In genomic region chr10:72133517-72133916, GRCh38 we compare ENCODE assay signal across 8 cellular contexts. TPM values are rescaled to one million over a fixed set of nuclear protein-coding genes. Genes with fewer than 3 reads are reported as not detected.
DNase-seq lines count a peak whose midpoint lies in the region; ATAC-seq, FAIRE-seq and TF ChIP-seq lines count a peak whose summit lies in the region.

No MANE protein-coding gene starts in this region.

- H3K4me1 Mint-ChIP-seq in immature natural killer cell: peaks cover 10 to 19% of the 10 kb centered on the region in 2 donors

- BruUV-seq in OCI-LY7 (replicated peaks; lab: Mats Ljungman, UMichigan): no TSS peak

- H3K36me3 Mint-ChIP-seq in immature natural killer cell: peaks cover 10 to 29% (median 28%) of the 10 kb centered on the region in 3 donors

- no peaks in the 10 kb centered on the region for H3K9me3 ChIP-seq in small intestine (ENCODE audit: control insufficient read depth, low read depth)
- no peaks in the 10 kb centered on the region for H3K9me3 ChIP-seq in HAP-1
- no peaks in the 10 kb centered on the region for H3K9me3 ChIP-seq in OCI-LY7 (ENCODE audit: low read length)

- H3K27me3 Mint-ChIP-seq in immature natural killer cell (ENCODE audit: low read depth in 3 of 3): peaks cover 0 to 7% (median 0%) of the 10 kb centered on the region in 3 donors

- no peak for TF ChIP-seq CTCF in OCI-LY7 (conservative IDR thresholded peaks at IDR 0.05; ENCODE audit: low read length)

- intact Hi-C loops in OCI-LY7 (cut with micrococcal nuclease; ENCODE audit: unreplicated experiment): loop anchor here (2.0 kb wide), 2 partner anchors 83 to 203 kb away; partner anchors contain the start of genes ANAPC16 and ASCC1

- no peaks in the 10 kb centered on the region for H3K9me3 Mint-ChIP-seq in immature natural killer cell

- ATAC-seq in HG03175 (IDR thresholded peaks at IDR 0.05; ENCODE audit: unreplicated experiment): peak; percentile 93

- H3K27ac ChIP-seq in small intestine (ENCODE audit: low read depth in 1 of 2, low read length in 1 of 2): no peak overlapping the region
- H3K27ac ChIP-seq in OCI-LY7 (ENCODE audit: low read depth, low read length, poor library complexity, severe bottlenecking): no peak overlapping the region

- no peak overlapping the region for H3K4me3 ChIP-seq in small intestine (ENCODE audit: low read depth in 1 of 2, low read length in 2 of 2)
- H3K4me3 ChIP-seq in HAP-1: no peak overlapping the region
- no peak overlapping the region for H3K4me3 ChIP-seq in OCI-LY7 (ENCODE audit: low read depth, low read length, poor library complexity, severe bottlenecking)

- no peak overlapping the region for H3K4me2 ChIP-seq in OCI-LY7 (ENCODE audit: low read length)

- no peak overlapping the region for H2AFZ ChIP-seq in OCI-LY7 (ENCODE audit: low read length)

- no peaks in the 10 kb centered on the region for H3K36me3 ChIP-seq in small intestine (ENCODE audit: control insufficient read depth in 2 of 2, insufficient read depth in 2 of 2, low read length in 2 of 2)
- no peaks in the 10 kb centered on the region for H3K36me3 ChIP-seq in HAP-1 (replicated peaks)
- H3K36me3 ChIP-seq in OCI-LY7 (ENCODE audit: insufficient read depth, low read length): peaks cover 19% of the 10 kb centered on the region

- peak; percentile 75 for DNase-seq in AG20443 (ENCODE audit: low spot score)
- peak; percentile 57 for DNase-seq in GM19239 (ENCODE audit: insufficient read length, low spot score)
- peak; percentile 68 for DNase-seq in astrocyte of the hippocampus (ENCODE audit: low read depth, low spot score)
- DNase-seq in immature natural killer cell: no peak
- DNase-seq in small intestine: no peak
- DNase-seq in HAP-1 (ENCODE audit: low spot score in 2 of 2): no peak
- DNase-seq in OCI-LY7 (ENCODE audit: low spot score): no peak

- H3K4me1 ChIP-seq in small intestine (ENCODE audit: control insufficient read depth in 2 of 2, insufficient read depth in 1 of 2, low read depth in 1 of 2, low read length in 1 of 2): no peaks in the 10 kb centered on the region
- H3K4me1 ChIP-seq in HAP-1: peaks cover 5% of the 10 kb centered on the region
- peaks cover 18% of the 10 kb centered on the region for H3K4me1 ChIP-seq in OCI-LY7 (ENCODE audit: insufficient read depth, low read length, poor library complexity, severe bottlenecking)

- POLR2A ChIA-PET in OCI-LY7 (lab: Charles Lee): interaction anchor here (0.6 to 1.6 kb wide), 4 partner anchors 27 to 200 kb away, joined by 3 to 4 read pairs (median 4); no protein-coding TSS in a partner anchor

- in situ Hi-C loops in HAP-1 (cut with MboI; ENCODE audit: low sequenced_read_pairs): no loop called here

- FAIRE-seq in GM19239 (lab: Jason Lieb, UNC) (peak; percentile 91), small intestine (lab: Jason Lieb, UNC) (no peak)

- H3K27me3 ChIP-seq in small intestine (ENCODE audit: control insufficient read depth in 2 of 2, insufficient read depth in 2 of 2, low read length in 2 of 2) (no peaks in the 10 kb centered on the region), HAP-1 (ENCODE audit: low read depth) (no peaks in the 10 kb centered on the region)

- H3K79me2 ChIP-seq in OCI-LY7 (ENCODE audit: insufficient read depth, low read depth, low read length): no peaks in the 10 kb centered on the region

- H4K20me1 ChIP-seq in OCI-LY7 (ENCODE audit: insufficient read depth, low read length): no peaks in the 10 kb centered on the region

- CTCF ChIA-PET in OCI-LY7 (lab: Charles Lee; ENCODE audit: unreplicated experiment): interaction anchor here (1.5 kb wide), 1 partner anchor 204 kb away, joined by 6 read pairs; no protein-coding TSS in a partner anchor

- no peaks in the 10 kb centered on the region for H3K9me2 ChIP-seq in OCI-LY7 (ENCODE audit: insufficient read depth, low read length)

- H3K4me3 Mint-ChIP-seq in immature natural killer cell: no peak overlapping the region

- H3K27ac Mint-ChIP-seq in immature natural killer cell: peak overlapping the region in 3 of 6 donors; percentile 0 to 57 (median 1)

RNA-seq across cellular contexts. Expression of gene SPOCK2, which starts 45.2 kb away (rescaled TPM):
- polyA plus RNA-seq in immature natural killer cell (10 to 100 TPM; 58.8 to 86.0 (median 69.0) TPM), small intestine (10 to 100 TPM in 1 of 3 donors, 1 to 10 TPM in 2; 1.6 to 24.2 (median 2.2) TPM)
- 0.76 and 2.2 TPM in 2 replicates for total RNA-seq in OCI-LY7 (2014; rRNA removed; shearing (Covaris generic))
- 6.3 and 7.5 TPM in 2 replicates for total RNA-seq in OCI-LY7 (2022)

Comparison
In these comparisons a context has a peak if more than half of its experiments do, and no peak if none do; other contexts are left out.
1. DNase-seq: peak in AG20443 (single experiment), GM19239 (single experiment) and astrocyte of the hippocampus (single experiment); none in immature natural killer cell (0 of 3), small intestine (single experiment), HAP-1 (0 of 2) and OCI-LY7 (single experiment).